In genomic region chr10:29517352-29517923, GRCh38 we compare ENCODE assay signal across 8 cellular contexts.
DNase-seq lines count a peak whose midpoint lies in the region; TF ChIP-seq lines count a peak whose summit lies in the region.

No MANE protein-coding gene starts in this region.

- H3K4me3 ChIP-seq in liver (ENCODE audit: low read depth in 1 of 3, low read length in 3 of 3): no peak overlapping the region

- 83% methylated on average over 8 of the region's 8 CpGs for WGBS in liver

- no peak overlapping the region for H3K9ac ChIP-seq in liver (ENCODE audit: low read depth in 1 of 2, low read length in 2 of 2)

- TF ChIP-seq RAD21 in liver (IDR thresholded peaks at IDR 0.05): peak in 1 of 2 donors; percentile 39

- DNase-seq in ELR (ENCODE audit: low read depth) (peak; percentile 76), T47D (ENCODE audit: low read depth in 1 of 2, low spot score in 1 of 2) (peak; percentile 31 to 51), NK-92 (lab: John Stamatoyannopoulos, UW; ENCODE audit: unreplicated experiment) (no peak), NCI-H2107 treated with DMSO at 0.1 percent for 48 hours (lab: John Stamatoyannopoulos, UW; ENCODE audit: unreplicated experiment) (no peak), NCI-H510A (lab: John Stamatoyannopoulos, UW) (no peak)
- DNase-seq in stimulated activated CD4-positive, alpha-beta T cell treated with anti-CD3 and anti-CD28 coated beads, Interleukin-4, amount 100 ng/mL, for 4 hours: no peak

- no peaks in the 10 kb centered on the region for H3K9me3 ChIP-seq in liver (ENCODE audit: control insufficient read depth in 4 of 4, low read length in 3 of 4)

- in situ Hi-C loops in T47D (cut with HindIII; ENCODE audit: low pct_unique_long_range_greater_than_20kb, low sequenced_read_pairs): no loop called here

- no peak overlapping the region for H3K27ac ChIP-seq in liver (ENCODE audit: low read depth in 1 of 2, low read length in 2 of 2)

- H3K4me1 ChIP-seq in liver (ENCODE audit: control insufficient read depth in 4 of 4, insufficient read depth in 4 of 4, low read length in 3 of 4): no peaks in the 10 kb centered on the region

- H3K36me3 ChIP-seq in liver (ENCODE audit: control insufficient read depth in 4 of 4, insufficient read depth in 3 of 4, low read depth in 1 of 4, low read length in 3 of 4): peaks cover 3 to 25% (median 17%) of the 10 kb centered on the region in 4 donors

- no peaks in the 10 kb centered on the region for H3K27me3 ChIP-seq in liver (ENCODE audit: control insufficient read depth in 4 of 4, insufficient read depth in 4 of 4, low read length in 3 of 4)

- peak; percentile 86 for TF ChIP-seq CTCF in LNCAP (IDR thresholded peaks at IDR 0.05)
- peak; percentile 17 for TF ChIP-seq CTCF in liver (IDR thresholded peaks at IDR 0.05; ENCODE audit: low read depth, low read length, missing input control)

TF ChIP-seq in liver, 16 proteins besides CTCF, POLR2A, EP300 and RAD21:
- TF ChIP-seq ATF3 (IDR thresholded peaks at IDR 0.05) (no peak), TAF1 (conservative IDR thresholded peaks at IDR 0.05) (no peak), SP1 (IDR thresholded peaks at IDR 0.05) (no peak), YY1 (IDR thresholded peaks at IDR 0.05) (no peak), FOXA2 (IDR thresholded peaks at IDR 0.05) (no peak), NR2F2 (IDR thresholded peaks at IDR 0.05) (no peak), HNF4A (conservative IDR thresholded peaks at IDR 0.05) (no peak)

Comparison
In these comparisons a context has a peak if more than half of its experiments do, and no peak if none do; other contexts are left out.
1. DNase-seq: peak in ELR (single experiment) and T47D (2 of 2); none in NK-92 (single experiment), NCI-H2107 treated with DMSO at 0.1 percent for 48 hours (single experiment), stimulated activated CD4-positive, alpha-beta T cell treated with anti-CD3 and anti-CD28 coated beads, Interleukin-4, amount 100 ng/mL, for 4 hours (0 of 2) and NCI-H510A (single experiment).